Comparison of ENCODE assay signal across 1 cellular context in the genomic region with DNA sequence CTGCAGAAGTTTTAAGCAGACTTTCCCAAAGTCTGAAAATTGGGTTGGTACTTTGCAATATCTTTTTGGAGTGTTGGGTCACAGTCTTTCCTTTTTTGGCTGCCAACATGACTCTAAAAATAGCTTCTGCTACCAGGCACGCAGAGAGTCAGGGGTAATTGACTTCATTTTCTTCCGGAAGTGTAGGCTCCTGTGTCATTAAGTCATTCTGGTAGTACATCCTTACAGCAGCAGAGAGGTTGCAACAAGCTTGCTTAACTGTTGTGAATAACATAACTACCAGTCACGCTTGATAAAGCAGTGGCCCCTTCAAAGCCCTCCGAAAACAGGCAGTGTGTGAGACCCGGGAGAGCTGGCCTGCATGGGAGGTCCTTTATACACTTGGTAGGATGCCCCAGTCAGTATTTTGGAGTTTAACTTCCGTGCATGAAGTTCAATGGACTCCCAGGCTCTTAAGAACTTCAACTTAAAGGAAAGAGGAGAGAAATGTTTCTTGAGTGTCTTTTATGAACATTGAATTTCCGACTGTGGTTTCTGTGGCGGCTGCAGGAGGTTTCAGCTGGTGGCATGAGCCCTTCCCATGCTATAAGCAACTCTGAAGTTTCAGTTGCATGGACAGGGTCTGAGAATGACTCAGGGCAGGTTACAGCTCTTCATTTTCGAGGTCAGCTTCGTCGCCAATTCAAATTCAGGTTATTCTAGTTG.
TF ChIP-seq lines count a peak whose summit lies in the region.

No MANE protein-coding gene starts in this region.

TF ChIP-seq in GM23338, 12 proteins besides CTCF, POLR2A, EP300 and RAD21 (continued from another document):
- TF ChIP-seq, protein P1, sequence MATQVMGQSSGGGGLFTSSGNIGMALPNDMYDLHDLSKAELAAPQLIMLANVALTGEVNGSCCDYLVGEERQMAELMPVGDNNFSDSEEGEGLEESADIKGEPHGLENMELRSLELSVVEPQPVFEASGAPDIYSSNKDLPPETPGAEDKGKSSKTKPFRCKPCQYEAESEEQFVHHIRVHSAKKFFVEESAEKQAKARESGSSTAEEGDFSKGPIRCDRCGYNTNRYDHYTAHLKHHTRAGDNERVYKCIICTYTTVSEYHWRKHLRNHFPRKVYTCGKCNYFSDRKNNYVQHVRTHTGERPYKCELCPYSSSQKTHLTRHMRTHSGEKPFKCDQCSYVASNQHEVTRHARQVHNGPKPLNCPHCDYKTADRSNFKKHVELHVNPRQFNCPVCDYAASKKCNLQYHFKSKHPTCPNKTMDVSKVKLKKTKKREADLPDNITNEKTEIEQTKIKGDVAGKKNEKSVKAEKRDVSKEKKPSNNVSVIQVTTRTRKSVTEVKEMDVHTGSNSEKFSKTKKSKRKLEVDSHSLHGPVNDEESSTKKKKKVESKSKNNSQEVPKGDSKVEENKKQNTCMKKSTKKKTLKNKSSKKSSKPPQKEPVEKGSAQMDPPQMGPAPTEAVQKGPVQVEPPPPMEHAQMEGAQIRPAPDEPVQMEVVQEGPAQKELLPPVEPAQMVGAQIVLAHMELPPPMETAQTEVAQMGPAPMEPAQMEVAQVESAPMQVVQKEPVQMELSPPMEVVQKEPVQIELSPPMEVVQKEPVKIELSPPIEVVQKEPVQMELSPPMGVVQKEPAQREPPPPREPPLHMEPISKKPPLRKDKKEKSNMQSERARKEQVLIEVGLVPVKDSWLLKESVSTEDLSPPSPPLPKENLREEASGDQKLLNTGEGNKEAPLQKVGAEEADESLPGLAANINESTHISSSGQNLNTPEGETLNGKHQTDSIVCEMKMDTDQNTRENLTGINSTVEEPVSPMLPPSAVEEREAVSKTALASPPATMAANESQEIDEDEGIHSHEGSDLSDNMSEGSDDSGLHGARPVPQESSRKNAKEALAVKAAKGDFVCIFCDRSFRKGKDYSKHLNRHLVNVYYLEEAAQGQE (IDR thresholded peaks at IDR 0.05; ENCODE audit: unreplicated experiment) = no peak
- TF ChIP-seq EZH2phosphoT487 (IDR thresholded peaks at IDR 0.05; ENCODE audit: unreplicated experiment) = no peak
